19 cellular contexts compared by ENCODE assay signal in the genomic region with DNA sequence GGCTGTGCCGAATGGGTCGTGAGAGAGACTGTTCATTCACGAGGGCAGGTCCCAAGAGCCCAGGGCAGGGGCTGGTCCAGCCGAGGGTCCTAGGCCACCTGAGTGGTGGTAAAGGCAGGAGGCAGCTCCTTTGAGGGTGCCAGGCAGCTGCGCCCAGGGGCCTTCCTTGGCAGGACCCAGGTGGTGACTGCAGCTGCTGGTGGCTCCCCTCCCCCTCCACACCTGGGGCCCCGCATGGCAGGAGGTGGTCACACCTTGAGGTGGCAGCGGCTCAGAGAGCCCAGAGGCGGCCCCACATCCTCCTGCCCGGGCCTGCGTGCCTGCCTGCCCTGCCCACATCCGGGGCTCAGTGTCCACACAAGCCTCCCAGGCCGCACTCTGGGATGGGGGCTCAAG.
DNase-seq lines count a peak whose midpoint lies in the region; ATAC-seq and TF ChIP-seq lines count a peak whose summit lies in the region.
"Had no signal": no experiment of that assay in that cellular context is flagged by ENCODE, and none has a peak within 500 bp of the region (broad histone marks: within the 10 kb centered on the region; RNA-seq: fewer than 3 reads in every experiment).

No MANE protein-coding gene starts in this region.

- DNase-seq in DMS79 treated with DMSO at 0.1 percent for 48 hours (lab: John Stamatoyannopoulos, UW) (peak; percentile 25), DMS79 (lab: John Stamatoyannopoulos, UW) (no peak), RWPE1 (ENCODE audit: low spot score) (no peak), epithelial cell of esophagus (ENCODE audit: low read depth) (peak; percentile 34), Kasumi-1 (lab: John Stamatoyannopoulos, UW) (no peak)
- DNase-seq: AML-193, Caco-2, EL, GOT3, HFFc6, KG1, NCI-H146, NCI-H2029 treated with DMSO at 0.1 percent for 48 hours, NCI-H446 treated with DMSO at 0.1 percent for 48 hours, PC-3 had no signal

- no peaks in the 10 kb centered on the region for H3K36me3 ChIP-seq in HEK293 (ENCODE audit: control insufficient read depth in 2 of 2, insufficient read depth in 1 of 2, low read length in 2 of 2)

- no peak overlapping the region for H3K4me3 ChIP-seq in HEK293 (ENCODE audit: low read depth, low read length)
- H3K4me3 ChIP-seq in epithelial cell of esophagus (ENCODE audit: low read length) = no peak overlapping the region

- TF ChIP-seq CTCF in HEK293 (tag by site-specific recombination; IDR thresholded peaks at IDR 0.05) (no peak), RWPE1 (conservative IDR thresholded peaks at IDR 0.05; ENCODE audit: low read depth) (no peak), epithelial cell of esophagus (IDR thresholded peaks at IDR 0.05; ENCODE audit: insufficient read depth, low read depth, low read length, missing control alignments) (no peak)

- H3K27ac ChIP-seq in HEK293 (ENCODE audit: extremely low read depth, low read depth, low read length) = no peak overlapping the region
- H3K27ac ChIP-seq in RWPE1 = peak overlapping the region; percentile 74
- H3K27ac ChIP-seq: 22Rv1 had no signal

- ATAC-seq in HG03571 (IDR thresholded peaks at IDR 0.05; ENCODE audit: unreplicated experiment) (no peak), HG03135 (IDR thresholded peaks at IDR 0.05; ENCODE audit: unreplicated experiment) (no peak)
- ATAC-seq: PC-3 had no signal

- no peaks in the 10 kb centered on the region for H3K4me1 ChIP-seq in HEK293 (ENCODE audit: control insufficient read depth, insufficient read depth, low read length)
- H3K4me1 ChIP-seq: Caco-2 had no signal

- POLR2A ChIA-PET in HEK293 (lab: Yijun Ruan, JAX) = no interaction called here
- POLR2A ChIA-PET in RWPE1 (lab: Yijun Ruan, JAX; ENCODE audit: low non-redundant PET) = interaction anchor here (0.6 kb wide), 1 partner anchor 9 kb away, joined by 3 read pairs; no protein-coding TSS in a partner anchor

- CTCF ChIA-PET in HEK293 (lab: Yijun Ruan, JAX) = no interaction called here
- CTCF ChIA-PET in RWPE1 (lab: Yijun Ruan, JAX) = interaction anchor here (0.5 to 1.0 kb wide), 3 partner anchors 35 to 69 kb away, joined by 4 to 5 read pairs (median 4); no protein-coding TSS in a partner anchor

- no peaks in the 10 kb centered on the region for H3K9me3 ChIP-seq in HEK293 (ENCODE audit: control insufficient read depth, insufficient read depth, low read depth, low read length)
- H3K9me3 ChIP-seq: Caco-2 had no signal

TF ChIP-seq in HEK293, 187 proteins besides CTCF, POLR2A, EP300 and RAD21:
- no peak for TF ChIP-seq ZNF184 (tag by site-specific recombination; IDR thresholded peaks at IDR 0.05)
- TF ChIP-seq ZNF292 (tag by site-specific recombination; IDR thresholded peaks at IDR 0.05; ENCODE audit: borderline replicate concordance, low read depth) = no peak
- TF ChIP-seq HOXD13 (CRISPR knock-in tag; IDR thresholded peaks at IDR 0.05; ENCODE audit: borderline replicate concordance) = no peak
- TF ChIP-seq SCRT2 (tag by site-specific recombination; IDR thresholded peaks at IDR 0.05) = 0 out of 2 replicates have a peak, but pooled peaks have one; percentile 7
TF ChIP-seq in HEK293: peak in this region for 1.

Comparison
In these comparisons a context has a peak if more than half of its experiments do, and no peak if none do; other contexts are left out.
1. DNase-seq: peak in DMS79 treated with DMSO at 0.1 percent for 48 hours (single experiment) and epithelial cell of esophagus (single experiment); none in DMS79 (single experiment), RWPE1 (single experiment) and Kasumi-1 (0 of 2).